8 cellular contexts compared by ENCODE assay signal in the genomic region with DNA sequence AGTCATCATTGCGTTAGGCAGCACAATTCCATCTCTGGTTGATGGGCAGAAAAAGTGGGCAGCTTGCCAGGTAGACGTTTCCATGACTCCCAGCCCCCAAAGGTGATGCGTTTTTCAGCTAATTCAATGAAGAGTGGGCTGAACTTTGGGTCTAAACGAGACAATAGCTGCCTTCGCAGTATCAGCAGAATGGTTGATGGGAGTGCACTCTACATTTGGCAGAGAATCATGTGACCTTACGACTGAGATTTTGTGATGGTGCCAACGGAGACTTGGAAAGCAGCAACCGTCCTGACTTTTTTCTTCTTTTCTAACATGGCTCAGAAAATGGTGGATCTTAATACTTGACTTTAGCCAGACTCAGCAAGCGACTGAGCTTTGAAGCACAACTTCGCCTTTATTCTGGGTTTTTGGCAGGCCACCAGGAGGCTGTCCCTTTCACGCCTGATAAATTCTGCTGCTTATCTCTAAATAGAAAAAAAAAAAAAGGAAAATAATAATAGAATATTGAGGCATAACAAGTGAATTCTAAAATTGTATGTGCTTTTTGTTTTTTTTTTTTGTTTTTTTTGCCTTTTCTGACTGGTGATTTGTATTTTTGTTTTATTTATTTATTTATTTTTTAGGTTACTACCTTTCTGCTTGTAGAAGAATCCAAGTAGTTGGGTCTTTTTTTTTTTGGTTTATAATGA.
DNase-seq lines count a peak whose midpoint lies in the region; ATAC-seq and TF ChIP-seq lines count a peak whose summit lies in the region.

No MANE protein-coding gene starts in this region.

- TF ChIP-seq CTCF in suprapubic skin (IDR thresholded peaks at IDR 0.05): no peak

- peaks cover 33% of the 10 kb centered on the region for H3K4me1 ChIP-seq in suprapubic skin

- TF ChIP-seq EP300 in suprapubic skin (IDR thresholded peaks at IDR 0.05): no peak

- ATAC-seq in HG03354 (IDR thresholded peaks at IDR 0.05; ENCODE audit: poor library complexity, severe bottlenecking, unreplicated experiment) (no peak), GM21390 (IDR thresholded peaks at IDR 0.05; ENCODE audit: unreplicated experiment) (no peak), GM18505 (IDR thresholded peaks at IDR 0.05; ENCODE audit: unreplicated experiment) (no peak)

- peak overlapping the region; percentile 54 for H3K4me3 ChIP-seq in suprapubic skin

- TF ChIP-seq POLR2A in suprapubic skin (IDR thresholded peaks at IDR 0.05): no peak
- TF ChIP-seq POLR2A in GM18505 (IDR thresholded peaks at IDR 0.05; ENCODE audit: borderline replicate concordance, extremely low read depth, insufficient read depth, insufficient read length): no peak

- no peaks in the 10 kb centered on the region for H3K9me3 ChIP-seq in suprapubic skin

- H3K27me3 ChIP-seq in suprapubic skin: no peaks in the 10 kb centered on the region

- no peaks in the 10 kb centered on the region for H3K36me3 ChIP-seq in suprapubic skin

- DNase-seq in HUDEP-2 (lab: John Stamatoyannopoulos, UW; ENCODE audit: unreplicated experiment in 76 of 76) (peak in 60 of 76 experiments; percentile 7 to 70 (median 40)), astrocyte of the hippocampus (ENCODE audit: low read depth, low spot score) (peak; percentile 83), hypothalamus (lab: John Stamatoyannopoulos, UW) (peak in 49 of 51 donors; percentile 12 to 93 (median 55)), suprapubic skin (ENCODE audit: low spot score in 2 of 2) (peak; percentile 84 to 90), NCI-H2196 (lab: John Stamatoyannopoulos, UW; ENCODE audit: unreplicated experiment) (no peak)

- 14% methylated on average over 11 of the region's 11 CpGs for WGBS in suprapubic skin

- peak overlapping the region; percentile 92 for H3K27ac ChIP-seq in suprapubic skin
